In the genomic region with DNA sequence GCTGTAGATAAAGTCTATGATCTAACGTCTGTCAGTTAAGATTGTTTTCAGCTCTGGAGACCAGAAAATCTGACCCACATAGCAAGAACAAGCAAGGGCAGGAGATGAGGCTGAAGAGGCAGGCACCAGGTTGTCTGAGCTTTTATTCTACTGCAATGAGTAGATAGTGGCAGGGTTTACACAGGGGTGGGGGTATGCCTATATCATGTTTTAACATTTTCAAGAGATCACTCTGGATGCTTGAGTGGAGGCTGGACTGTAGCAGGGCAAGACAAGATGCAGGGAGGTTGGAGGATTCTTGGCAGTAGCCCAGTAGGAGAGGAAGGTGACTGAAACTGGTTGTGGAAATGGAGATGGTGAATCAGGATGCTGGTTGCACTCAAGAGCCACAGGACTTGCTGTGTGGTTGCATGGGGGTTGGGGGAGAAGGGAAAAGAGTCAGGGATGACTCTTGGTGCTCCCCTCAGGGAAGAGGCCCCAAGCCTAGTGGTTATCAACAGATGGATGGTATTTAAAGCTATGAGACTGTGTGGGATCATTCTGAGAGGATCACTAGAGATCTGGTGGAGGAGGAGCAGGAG, we compare ENCODE assay signal across 8 cellular contexts.
DNase-seq lines count a peak whose midpoint lies in the region; ATAC-seq and TF ChIP-seq lines count a peak whose summit lies in the region.
"Had no signal": no experiment of that assay in that cellular context is flagged by ENCODE, and none has a peak within 500 bp of the region (broad histone marks: within the 10 kb centered on the region; RNA-seq: fewer than 3 reads in every experiment).

No MANE protein-coding gene starts in this region.

- peak; percentile 77 for DNase-seq in G401 (ENCODE audit: low spot score)
- peak; percentile 56 for DNase-seq in OCI-M1 (lab: John Stamatoyannopoulos, UW)
- peak; percentile 56 to 67 for DNase-seq in cardiac fibroblast (ENCODE audit: low read depth in 2 of 2)
- DNase-seq in psoas muscle = no peak
- DNase-seq in iPS-NIHi11 (ENCODE audit: low spot score) = no peak
- DNase-seq in transverse colon = no peak
- DNase-seq in KBM-7 = no peak
- DNase-seq: NCI-H1694 treated with DMSO at 0.1 percent for 48 hours had no signal

- TF ChIP-seq CTCF in cardiac fibroblast (IDR thresholded peaks at IDR 0.05; ENCODE audit: low read depth, low read length) = no peak
- no peak for TF ChIP-seq CTCF in psoas muscle (IDR thresholded peaks at IDR 0.05)
- no peak for TF ChIP-seq CTCF in transverse colon (IDR thresholded peaks at IDR 0.05)

- in situ Hi-C loops in G401 (cut with HindIII; ENCODE audit: low sequenced_read_pairs) (no loop called here), transverse colon (cut with MboI; ENCODE audit: low pct_ligation_motif_present in 1 of 4, low pct_unique_long_range_greater_than_20kb in 1 of 4, low sequenced_read_pairs in 3 of 4) (no loop called here), KBM-7 (cut with MboI; ENCODE audit: low pct_unique_long_range_greater_than_20kb, low sequenced_read_pairs) (no loop called here)

- peaks cover 0 to 9% of the 10 kb centered on the region in 2 donors for H3K36me3 ChIP-seq in psoas muscle (ENCODE audit: insufficient read depth in 1 of 2, low read depth in 1 of 2)
- no peaks in the 10 kb centered on the region for H3K36me3 ChIP-seq in transverse colon

- H3K4me3 ChIP-seq in cardiac fibroblast (replicated peaks in 1 of 2; ENCODE audit: low read depth in 2 of 2, low read length in 2 of 2) (peak overlapping the region; percentile 14 to 26), psoas muscle (peak overlapping the region; percentile 9), transverse colon (no peak overlapping the region)

- WGBS in psoas muscle, 3 donors = 74 to 94% (median 78%) methylated on average over 1 of the region's 1 CpG
- 50 to 83% methylated on average over 1 of the region's 1 CpG for WGBS in transverse colon (ENCODE audit: low coverage in 1 of 2), 2 donors

- H3K4me1 ChIP-seq in psoas muscle (peaks cover 21% of the 10 kb centered on the region), transverse colon (peaks cover 0 to 26% (median 18%) of the 10 kb centered on the region in 4 donors)

- H3K27ac ChIP-seq in psoas muscle = no peak overlapping the region
- H3K27ac ChIP-seq in transverse colon = no peak overlapping the region

- H3K9me3 ChIP-seq in psoas muscle (no peaks in the 10 kb centered on the region), transverse colon (no peaks in the 10 kb centered on the region)

- ATAC-seq in psoas muscle = no peak

- intact Hi-C loops in psoas muscle (cut with DNase I) = no loop called here
- intact Hi-C loops in transverse colon (cut with DNase I; ENCODE audit: low total_unique reads) = no loop called here

- no peak for TF ChIP-seq EP300 in transverse colon (IDR thresholded peaks at IDR 0.05; ENCODE audit: low read depth)

- H3K27me3 ChIP-seq in psoas muscle (ENCODE audit: insufficient read depth in 3 of 3, low read length in 2 of 3) = no peaks in the 10 kb centered on the region
- H3K27me3 ChIP-seq in transverse colon = peaks cover 12% of the 10 kb centered on the region

- TF ChIP-seq POLR2A in transverse colon (IDR thresholded peaks at IDR 0.05) = no peak

Comparison
In these comparisons a context has a peak if more than half of its experiments do, and no peak if none do; other contexts are left out.
1. DNase-seq: peak in G401 (single experiment), OCI-M1 (single experiment) and cardiac fibroblast (2 of 2); none in psoas muscle (0 of 2), iPS-NIHi11 (single experiment), transverse colon (single experiment) and KBM-7 (single experiment).
2. H3K4me3 ChIP-seq: peak in cardiac fibroblast (2 of 2) and psoas muscle (single experiment); none in transverse colon (0 of 4).